1 cellular context compared by ENCODE assay signal in the genomic region with DNA sequence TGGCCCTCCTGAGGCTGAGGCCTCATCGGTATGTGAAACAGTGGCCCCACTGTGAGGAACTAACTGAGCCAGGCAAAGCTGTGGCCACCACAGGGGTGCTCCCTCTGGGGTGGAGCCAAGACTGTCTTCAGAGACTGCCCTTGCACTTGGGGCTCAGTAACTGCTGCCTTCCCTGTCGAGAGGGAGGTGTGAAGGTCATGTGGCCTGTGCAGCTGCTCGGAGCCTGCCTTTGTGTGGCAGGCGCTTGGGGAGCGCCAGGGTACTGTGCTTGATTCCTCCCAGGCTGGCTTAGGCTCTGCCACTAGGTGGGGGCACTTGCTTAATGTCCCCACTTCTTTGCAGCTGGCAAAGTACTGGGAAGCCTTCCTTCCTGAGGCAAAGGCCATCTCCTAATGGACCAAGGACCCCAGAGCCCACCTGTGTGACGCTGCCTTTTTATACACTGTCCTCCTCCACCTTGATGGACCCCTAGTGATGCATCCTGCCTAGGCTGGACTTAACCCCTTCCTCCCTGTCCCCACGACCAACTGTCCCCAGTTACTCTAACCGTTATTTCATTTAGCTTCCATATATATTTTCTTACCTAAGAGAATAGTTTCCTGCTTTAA.
TF ChIP-seq lines count a peak whose summit lies in the region.

No MANE protein-coding gene starts in this region.

TF ChIP-seq in GM12878, 131 proteins besides CTCF, POLR2A, EP300 and RAD21:
- TF ChIP-seq, protein P1, sequence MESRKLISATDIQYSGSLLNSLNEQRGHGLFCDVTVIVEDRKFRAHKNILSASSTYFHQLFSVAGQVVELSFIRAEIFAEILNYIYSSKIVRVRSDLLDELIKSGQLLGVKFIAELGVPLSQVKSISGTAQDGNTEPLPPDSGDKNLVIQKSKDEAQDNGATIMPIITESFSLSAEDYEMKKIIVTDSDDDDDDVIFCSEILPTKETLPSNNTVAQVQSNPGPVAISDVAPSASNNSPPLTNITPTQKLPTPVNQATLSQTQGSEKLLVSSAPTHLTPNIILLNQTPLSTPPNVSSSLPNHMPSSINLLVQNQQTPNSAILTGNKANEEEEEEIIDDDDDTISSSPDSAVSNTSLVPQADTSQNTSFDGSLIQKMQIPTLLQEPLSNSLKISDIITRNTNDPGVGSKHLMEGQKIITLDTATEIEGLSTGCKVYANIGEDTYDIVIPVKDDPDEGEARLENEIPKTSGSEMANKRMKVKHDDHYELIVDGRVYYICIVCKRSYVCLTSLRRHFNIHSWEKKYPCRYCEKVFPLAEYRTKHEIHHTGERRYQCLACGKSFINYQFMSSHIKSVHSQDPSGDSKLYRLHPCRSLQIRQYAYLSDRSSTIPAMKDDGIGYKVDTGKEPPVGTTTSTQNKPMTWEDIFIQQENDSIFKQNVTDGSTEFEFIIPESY (IDR thresholded peaks at IDR 0.05): peak; percentile 95
- peak in 1 of 2 experiments; percentile 10; a peak in 1 of 4 replicates for TF ChIP-seq BHLHE40 (IDR thresholded peaks at IDR 0.05; ENCODE audit: borderline replicate concordance in 1 of 2, low read depth in 2 of 2, low read length in 1 of 2)
- TF ChIP-seq, protein P2, sequence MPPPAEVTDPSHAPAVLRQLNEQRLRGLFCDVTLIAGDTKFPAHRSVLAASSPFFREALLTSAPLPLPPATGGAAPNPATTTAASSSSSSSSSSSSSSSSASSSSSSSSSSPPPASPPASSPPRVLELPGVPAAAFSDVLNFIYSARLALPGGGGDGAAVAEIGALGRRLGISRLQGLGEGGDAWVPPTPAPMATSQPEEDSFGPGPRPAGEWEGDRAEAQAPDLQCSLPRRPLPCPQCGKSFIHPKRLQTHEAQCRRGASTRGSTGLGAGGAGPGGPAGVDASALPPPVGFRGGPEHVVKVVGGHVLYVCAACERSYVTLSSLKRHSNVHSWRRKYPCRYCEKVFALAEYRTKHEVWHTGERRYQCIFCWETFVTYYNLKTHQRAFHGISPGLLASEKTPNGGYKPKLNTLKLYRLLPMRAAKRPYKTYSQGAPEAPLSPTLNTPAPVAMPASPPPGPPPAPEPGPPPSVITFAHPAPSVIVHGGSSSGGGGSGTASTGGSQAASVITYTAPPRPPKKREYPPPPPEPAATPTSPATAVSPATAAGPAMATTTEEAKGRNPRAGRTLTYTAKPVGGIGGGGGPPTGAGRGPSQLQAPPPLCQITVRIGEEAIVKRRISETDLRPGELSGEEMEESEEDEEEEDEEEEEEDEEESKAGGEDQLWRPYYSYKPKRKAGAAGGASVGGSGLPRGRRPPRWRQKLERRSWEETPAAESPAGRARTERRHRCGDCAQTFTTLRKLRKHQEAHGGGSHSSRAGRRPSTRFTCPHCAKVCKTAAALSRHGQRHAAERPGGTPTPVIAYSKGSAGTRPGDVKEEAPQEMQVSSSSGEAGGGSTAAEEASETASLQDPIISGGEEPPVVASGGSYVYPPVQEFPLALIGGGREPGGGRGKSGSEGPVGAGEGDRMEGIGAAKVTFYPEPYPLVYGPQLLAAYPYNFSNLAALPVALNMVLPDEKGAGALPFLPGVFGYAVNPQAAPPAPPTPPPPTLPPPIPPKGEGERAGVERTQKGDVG (CRISPR knock-in tag; IDR thresholded peaks at IDR 0.05): no peak
